ENCODE assay signal across 17 cellular contexts in the genomic region with DNA sequence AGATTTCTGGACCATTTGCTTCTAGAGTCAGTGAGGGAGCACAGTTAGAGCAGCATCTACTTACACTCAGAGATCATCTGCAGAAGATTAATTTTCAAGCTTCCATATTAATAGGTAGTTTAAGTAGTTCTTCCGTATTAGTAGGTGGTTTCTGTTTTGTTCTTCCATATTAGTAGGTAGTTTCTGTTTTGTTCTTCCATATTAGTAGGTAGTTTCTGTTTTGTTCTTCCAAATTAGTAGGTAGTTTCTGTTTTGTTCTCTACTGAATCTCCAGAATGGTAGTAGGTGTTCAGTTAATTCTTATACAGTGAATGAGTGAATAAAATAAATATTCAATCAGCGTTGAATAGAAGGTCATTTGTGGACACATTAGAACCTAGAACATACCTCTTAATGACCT.
DNase-seq lines count a peak whose midpoint lies in the region; ATAC-seq lines count a peak whose summit lies in the region.
"Had no signal": no experiment of that assay in that cellular context is flagged by ENCODE, and none has a peak within 500 bp of the region (broad histone marks: within the 10 kb centered on the region; RNA-seq: fewer than 3 reads in every experiment).

No MANE protein-coding gene starts in this region.

- peak; percentile 69 for ATAC-seq in activated CD4-positive, alpha-beta T cell treated with anti-CD3 and anti-CD28 coated beads for 36 hours
- ATAC-seq in GM21447 (IDR thresholded peaks at IDR 0.05; ENCODE audit: unreplicated experiment) (peak; percentile 77), HG03066 (IDR thresholded peaks at IDR 0.05; ENCODE audit: low read depth, unreplicated experiment) (peak; percentile 46)
- ATAC-seq: gastrocnemius medialis; naive thymus-derived CD8-positive, alpha-beta T cell had no signal

- H3K36me3 Mint-ChIP-seq in activated CD4-positive, alpha-beta T cell treated with anti-CD3 and anti-CD28 coated beads for 36 hours (ENCODE audit: low read depth) = peaks cover 3% of the 10 kb centered on the region
- H3K36me3 Mint-ChIP-seq in immature natural killer cell = peaks cover 0 to 3% (median 3%) of the 10 kb centered on the region in 3 donors

- no peaks in the 10 kb centered on the region for H3K27me3 Mint-ChIP-seq in activated CD4-positive, alpha-beta T cell treated with anti-CD3 and anti-CD28 coated beads for 36 hours
- H3K27me3 Mint-ChIP-seq in immature natural killer cell (ENCODE audit: low read depth in 3 of 3) = peaks cover 0 to 1% (median 0%) of the 10 kb centered on the region in 3 donors
- H3K27me3 Mint-ChIP-seq: IgD-negative memory B cell; naive thymus-derived CD8-positive, alpha-beta T cell had no signal

- no peak overlapping the region for H3K4me3 Mint-ChIP-seq in activated CD4-positive, alpha-beta T cell treated with anti-CD3 and anti-CD28 coated beads for 36 hours
- H3K4me3 Mint-ChIP-seq in immature natural killer cell = peak overlapping the region in 4 of 5 donors; percentile 52 to 63 (median 59)
- H3K4me3 Mint-ChIP-seq: naive thymus-derived CD8-positive, alpha-beta T cell had no signal

- H3K27ac Mint-ChIP-seq in activated CD4-positive, alpha-beta T cell treated with anti-CD3 and anti-CD28 coated beads for 36 hours = no peak overlapping the region
- H3K27ac Mint-ChIP-seq in immature natural killer cell = peak overlapping the region; percentile 4 to 65 (median 43)
- H3K27ac Mint-ChIP-seq: IgD-negative memory B cell; naive thymus-derived CD8-positive, alpha-beta T cell had no signal

- intact Hi-C loops in activated CD4-positive, alpha-beta T cell treated with anti-CD3 and anti-CD28 coated beads for 36 hours (cut with DNase I, micrococcal nuclease) = loop anchor here in 1 of 2 experiments (1.0 kb wide), 1 partner anchor 39 kb away; no protein-coding TSS in a partner anchor

- no peak for DNase-seq in activated CD4-positive, alpha-beta T cell treated with anti-CD3 and anti-CD28 coated beads for 36 hours
- DNase-seq in activated CD4-positive, alpha-beta T cell treated with anti-CD3 and anti-CD28 coated beads for 1 hour = no peak
- DNase-seq in immature natural killer cell (peak; percentile 22 to 24 (median 24)), NCI-H446 treated with DMSO at 0.1 percent for 48 hours (lab: John Stamatoyannopoulos, UW) (no peak), cortex of kidney (lab: John Stamatoyannopoulos, UW) (no peak), RKO (ENCODE audit: low spot score) (no peak)
- DNase-seq: 8988T; Calu3; effector memory CD4-positive, alpha-beta T cell; gastrocnemius medialis; HCEC 1CT; kidney; naive thymus-derived CD8-positive, alpha-beta T cell; NCI-H146 had no signal

- CTCF ChIA-PET in activated CD4-positive, alpha-beta T cell treated with anti-CD3 and anti-CD28 coated beads for 36 hours (lab: Charles Lee) = interaction anchor here (0.7 kb wide), 1 partner anchor 226 kb away, joined by 3 read pairs; no protein-coding TSS in a partner anchor

- H3K9me3 Mint-ChIP-seq in activated CD4-positive, alpha-beta T cell treated with anti-CD3 and anti-CD28 coated beads for 36 hours (ENCODE audit: low read depth) = no peaks in the 10 kb centered on the region
- H3K9me3 Mint-ChIP-seq in immature natural killer cell = no peaks in the 10 kb centered on the region

- POLR2A ChIA-PET in activated CD4-positive, alpha-beta T cell treated with anti-CD3 and anti-CD28 coated beads for 36 hours (lab: Charles Lee) = no interaction called here

- H3K4me1 Mint-ChIP-seq in activated CD4-positive, alpha-beta T cell treated with anti-CD3 and anti-CD28 coated beads for 36 hours = peaks cover 15% of the 10 kb centered on the region
- H3K4me1 Mint-ChIP-seq in immature natural killer cell = peaks cover 15 to 28% of the 10 kb centered on the region in 2 donors

Comparison
In these comparisons a context has a peak if more than half of its experiments do, and no peak if none do; other contexts are left out.
1. DNase-seq: peak in immature natural killer cell (3 of 3); none in activated CD4-positive, alpha-beta T cell treated with anti-CD3 and anti-CD28 coated beads for 36 hours (single experiment), activated CD4-positive, alpha-beta T cell treated with anti-CD3 and anti-CD28 coated beads for 1 hour (single experiment), NCI-H446 treated with DMSO at 0.1 percent for 48 hours (single experiment), cortex of kidney (single experiment) and RKO (single experiment).
2. Peak in every context shown above with its lines, with median percentiles within 50 percentile points of each other: ATAC-seq.